Comparison of ENCODE assay signal across 8 cellular contexts in the genomic region with DNA sequence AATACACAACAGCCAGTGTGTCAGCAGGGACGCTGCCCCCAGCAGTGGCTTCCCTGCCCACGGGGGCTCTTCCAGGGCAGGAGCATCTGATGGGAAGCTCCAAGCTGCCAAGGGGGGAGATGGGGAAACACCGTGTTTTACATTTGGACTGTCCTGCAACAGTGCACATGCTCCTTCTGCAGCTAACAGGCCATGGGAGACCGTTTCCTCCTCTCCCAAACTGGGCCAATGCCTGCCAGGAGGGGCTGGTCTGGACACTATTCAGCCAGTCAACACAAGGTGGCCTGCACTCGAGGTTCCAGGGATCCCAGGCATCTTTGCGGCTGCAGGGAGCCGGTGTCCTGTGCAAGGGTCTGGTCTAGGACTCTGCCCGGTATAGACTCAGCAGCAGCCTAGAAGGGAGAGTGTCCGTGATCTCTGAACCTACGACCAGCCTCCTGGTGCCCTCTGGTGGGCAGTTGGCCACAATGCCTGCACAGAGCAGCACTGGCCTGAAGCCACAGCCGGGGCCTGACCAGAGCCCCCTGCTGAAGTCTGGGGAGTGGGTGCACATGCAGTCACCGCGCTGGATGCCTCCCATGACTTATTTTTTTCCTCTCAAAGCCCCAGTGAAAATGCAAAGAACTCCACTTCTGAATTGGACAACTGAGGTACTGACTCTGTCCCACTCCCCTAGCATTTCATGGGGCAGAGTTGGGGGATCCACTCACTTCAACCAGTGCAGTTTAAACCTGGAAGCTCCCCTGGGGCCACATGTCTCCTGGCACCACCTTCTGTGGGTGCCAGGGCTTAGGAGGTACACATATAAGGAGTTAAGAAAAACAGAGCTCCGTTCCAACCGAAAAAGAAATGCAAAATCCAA. TPM values are rescaled to one million over a fixed set of nuclear protein-coding genes. Genes with fewer than 3 reads are reported as not detected.
DNase-seq lines count a peak whose midpoint lies in the region; ATAC-seq and TF ChIP-seq lines count a peak whose summit lies in the region.

No MANE protein-coding gene starts in this region.

- peak; percentile 91 for TF ChIP-seq CTCF in 22Rv1 (IDR thresholded peaks at IDR 0.05)
- TF ChIP-seq CTCF in GM12865 (IDR thresholded peaks at IDR 0.05; ENCODE audit: insufficient read depth, low read depth, low read length, missing control alignments), result peak; percentile 80
- peak; percentile 78 for TF ChIP-seq CTCF in lower lobe of right lung (IDR thresholded peaks at IDR 0.05)

- ATAC-seq in lower lobe of right lung (peak; percentile 89 to 91), GM21737 (IDR thresholded peaks at IDR 0.05; ENCODE audit: unreplicated experiment) (no peak)

- no peaks in the 10 kb centered on the region for H3K4me1 ChIP-seq in lower lobe of right lung

- no peak overlapping the region for H3K27ac ChIP-seq in 22Rv1
- no peak overlapping the region for H3K27ac ChIP-seq in lower lobe of right lung

- H3K9me3 ChIP-seq in lower lobe of right lung, result no peaks in the 10 kb centered on the region

- H3K27me3 ChIP-seq in lower lobe of right lung (ENCODE audit: low read depth), result no peaks in the 10 kb centered on the region

- intact Hi-C loops in lower lobe of right lung (cut with DNase I), result no loop called here

- peak; percentile 61 for DNase-seq in GM12865 (ENCODE audit: low read depth)
- DNase-seq in MV-4-11 (lab: John Stamatoyannopoulos, UW), result peak; percentile 33
- DNase-seq in activated CD4-positive, CD25-positive, alpha-beta regulatory T cell treated with anti-CD3 and anti-CD28 coated beads, Interleukin-2, amount 50 U/mL, for 16 hours (ENCODE audit: low read depth, low spot score), result peak; percentile 6
- DNase-seq in ecto neural progenitor cell (ENCODE audit: low spot score), result peak; percentile 87
- DNase-seq in lower lobe of right lung, result peak; percentile 72
- DNase-seq in stimulated activated CD8-positive, alpha-beta memory T cell treated with anti-CD3 and anti-CD28 coated beads, Interleukin-4, amount 100 ng/mL, for 24 hours (ENCODE audit: low read depth), result peak; percentile 11

- H3K36me3 ChIP-seq in lower lobe of right lung, result peaks cover 45% of the 10 kb centered on the region

- no peak overlapping the region for H3K4me3 ChIP-seq in GM12865 (ENCODE audit: low read depth, low read length)
- H3K4me3 ChIP-seq in lower lobe of right lung, result no peak overlapping the region

RNA-seq across cellular contexts. Expression of a gene that starts 33.3 kb away (rescaled TPM):
- 65.8 TPM for total RNA-seq in lower lobe of right lung

RNA-seq across cellular contexts. Expression of a gene that starts 34.1 kb away (rescaled TPM):
- total RNA-seq in lower lobe of right lung, result not detected

Comparison
In these comparisons a context has a peak if more than half of its experiments do, and no peak if none do; other contexts are left out.
1. DNase-seq: peak in every context shown above with its lines; median percentile 87 in ecto neural progenitor cell; 72 in lower lobe of right lung; 61 in GM12865; 33 in MV-4-11; 11 in stimulated activated CD8-positive, alpha-beta memory T cell treated with anti-CD3 and anti-CD28 coated beads, Interleukin-4, amount 100 ng/mL, for 24 hours; 6 in activated CD4-positive, CD25-positive, alpha-beta regulatory T cell treated with anti-CD3 and anti-CD28 coated beads, Interleukin-2, amount 50 U/mL, for 16 hours.